In the genomic region with DNA sequence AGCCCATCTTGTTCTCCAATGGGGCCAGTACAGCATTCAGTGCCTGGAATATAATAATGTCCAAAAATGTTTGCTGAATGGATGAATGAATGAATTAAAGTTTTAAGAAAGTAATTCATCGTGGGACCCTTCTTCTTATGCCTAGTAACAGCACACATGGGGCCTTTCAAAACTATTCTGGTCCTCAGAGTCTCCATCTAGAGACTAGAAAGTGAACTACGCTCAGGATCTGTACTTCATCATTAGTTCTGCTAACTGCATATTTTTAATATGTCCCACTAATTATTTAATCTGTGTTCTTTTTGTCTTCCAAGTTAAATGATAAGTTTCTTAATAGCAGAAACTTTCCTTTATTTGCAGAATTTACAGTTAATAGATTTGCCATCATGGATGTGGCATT, we compare ENCODE assay signal across 12 cellular contexts.
A peak's percentile ranks its signal among the peaks of the same experiment; 100 is the strongest.
DNase-seq lines count a peak whose midpoint lies in the region; ATAC-seq and TF ChIP-seq lines count a peak whose summit lies in the region.
"Had no signal": no experiment of that assay in that cellular context is flagged by ENCODE, and none has a peak within 500 bp of the region (broad histone marks: within the 10 kb centered on the region; RNA-seq: fewer than 3 reads in every experiment).

No MANE protein-coding gene starts in this region.

- ATAC-seq in foreskin keratinocyte: peak; percentile 19
- ATAC-seq in GM21825 (IDR thresholded peaks at IDR 0.05; ENCODE audit: unreplicated experiment): no peak
- no peak for ATAC-seq in GM18511 (IDR thresholded peaks at IDR 0.05; ENCODE audit: unreplicated experiment)
- no peak for ATAC-seq in HG03159 (IDR thresholded peaks at IDR 0.05; ENCODE audit: unreplicated experiment)

- H3K4me1 ChIP-seq in foreskin keratinocyte: no peaks in the 10 kb centered on the region
- H3K4me1 ChIP-seq: parathyroid adenoma, vagina had no signal

- no peak overlapping the region for H3K4me3 ChIP-seq in GM12865 (ENCODE audit: low read depth, low read length)
- H3K4me3 ChIP-seq: MG63, vagina had no signal

- H3K27me3 ChIP-seq in foreskin keratinocyte: peaks cover 4% of the 10 kb centered on the region
- H3K27me3 ChIP-seq: vagina had no signal

- peak; percentile 12 to 19 for DNase-seq in AML-193 (lab: John Stamatoyannopoulos, UW)
- no peak for DNase-seq in GM12865 (ENCODE audit: low read depth)
- peak; percentile 40 for DNase-seq in RPMI8226
- DNase-seq in foreskin keratinocyte: no peak
- no peak for DNase-seq in NCI-H748 (lab: John Stamatoyannopoulos, UW; ENCODE audit: unreplicated experiment)
- DNase-seq: MG63, SW 1271 had no signal

- TF ChIP-seq CTCF in GM12865 (IDR thresholded peaks at IDR 0.05; ENCODE audit: insufficient read depth, low read depth, low read length, missing control alignments): peak; percentile 23
- TF ChIP-seq CTCF in foreskin keratinocyte (conservative IDR thresholded peaks at IDR 0.05): peak; percentile 50

- H3K27ac ChIP-seq in foreskin keratinocyte: no peak overlapping the region
- H3K27ac ChIP-seq: parathyroid adenoma, vagina had no signal

Comparison
In these comparisons a context has a peak if more than half of its experiments do, and no peak if none do; other contexts are left out.
1. DNase-seq: peak in AML-193 (2 of 2) and RPMI8226 (single experiment); none in GM12865 (single experiment), foreskin keratinocyte (0 of 2) and NCI-H748 (single experiment).